Comparison of ENCODE assay signal across 16 cellular contexts in genomic region chr19:48989701-48990291, GRCh38. TPM values are rescaled to one million over a fixed set of nuclear protein-coding genes. Genes with fewer than 3 reads are reported as not detected.
DNase-seq lines count a peak whose midpoint lies in the region; ATAC-seq and TF ChIP-seq lines count a peak whose summit lies in the region.
"Had no signal": no experiment of that assay in that cellular context is flagged by ENCODE, and none has a peak within 500 bp of the region (broad histone marks: within the 10 kb centered on the region; RNA-seq: fewer than 3 reads in every experiment).

No MANE protein-coding gene starts in this region.

- no peaks in the 10 kb centered on the region for H3K9me3 ChIP-seq in CD4-positive, alpha-beta T cell (ENCODE audit: control insufficient read depth, low read length)

- POLR2A ChIA-PET in CD4-positive, alpha-beta T cell (lab: Charles Lee) = no interaction called here

- H3K9me3 Mint-ChIP-seq in CD4-positive, alpha-beta T cell = no peaks in the 10 kb centered on the region
- no peaks in the 10 kb centered on the region for H3K9me3 Mint-ChIP-seq in neural crest cell
- H3K9me3 Mint-ChIP-seq: CD4-positive, alpha-beta memory T cell; stimulated activated naive CD8-positive, alpha-beta T cell treated with anti-CD3 and anti-CD28 coated beads, Interleukin-15, amount 100 ng/mL, for 72 hours had no signal

- CTCF ChIA-PET in CD4-positive, alpha-beta T cell (lab: Charles Lee) = no interaction called here

- peak overlapping the region; percentile 18 for H3K4me3 Mint-ChIP-seq in CD4-positive, alpha-beta T cell
- no peak overlapping the region for H3K4me3 Mint-ChIP-seq in neural crest cell
- H3K4me3 Mint-ChIP-seq: stimulated activated naive CD8-positive, alpha-beta T cell treated with anti-CD3 and anti-CD28 coated beads, Interleukin-15, amount 100 ng/mL, for 72 hours had no signal

- intact Hi-C loops in CD4-positive, alpha-beta T cell (cut with DNase I, micrococcal nuclease) = loop anchor here (5.0 to 10.0 kb wide), 6 partner anchors 138 to 625 kb away; partner anchors contain the start of genes IZUMO1 (in 1 of the 2), SLC17A7 (in 1 of the 2), SYNGR4 (in 1 of the 2) and TMEM143 (in 1 of the 2)

- no peaks in the 10 kb centered on the region for H3K27me3 Mint-ChIP-seq in CD4-positive, alpha-beta T cell
- no peaks in the 10 kb centered on the region for H3K27me3 Mint-ChIP-seq in neural crest cell (ENCODE audit: low read depth)
- H3K27me3 Mint-ChIP-seq: CD4-positive, alpha-beta memory T cell; stimulated activated naive CD8-positive, alpha-beta T cell treated with anti-CD3 and anti-CD28 coated beads, Interleukin-15, amount 100 ng/mL, for 72 hours had no signal

- no peak for TF ChIP-seq CTCF in CD4-positive, alpha-beta T cell (IDR thresholded peaks at IDR 0.05)
- TF ChIP-seq CTCF in neural crest cell (conservative IDR thresholded peaks at IDR 0.05) = no peak

- H3K27ac ChIP-seq in CD4-positive, alpha-beta T cell (ENCODE audit: low read depth, low read length) = no peak overlapping the region

- H3K4me1 Mint-ChIP-seq in CD4-positive, alpha-beta T cell (ENCODE audit: low read depth) = peaks cover 29% of the 10 kb centered on the region
- H3K4me1 Mint-ChIP-seq in neural crest cell = peaks cover 32% of the 10 kb centered on the region

- no peak overlapping the region for H3K27ac Mint-ChIP-seq in CD4-positive, alpha-beta T cell
- peak overlapping the region; percentile 48 for H3K27ac Mint-ChIP-seq in neural crest cell (ENCODE audit: unreplicated experiment)

- H3K36me3 Mint-ChIP-seq in CD4-positive, alpha-beta T cell (ENCODE audit: low read depth) = peaks cover 52% of the 10 kb centered on the region
- peaks cover 4% of the 10 kb centered on the region for H3K36me3 Mint-ChIP-seq in neural crest cell (ENCODE audit: low read depth)

- no peak for DNase-seq in CD4-positive, alpha-beta T cell
- peak; percentile 88 for DNase-seq in LHCN-M2 (ENCODE audit: low read depth)
- DNase-seq in cerebellum (ENCODE audit: low spot score) = peak; percentile 33
- DNase-seq in neural crest cell (ENCODE audit: low read depth, low spot score) = no peak
- DNase-seq in stimulated activated CD4-positive, alpha-beta T cell treated with anti-CD3 and anti-CD28 coated beads, Interleukin-4, amount 100 ng/mL, for 24 hours = no peak
- no peak for DNase-seq in activated CD4-positive, alpha-beta T cell treated with anti-CD3 and anti-CD28 coated beads, Interleukin-2, amount 50 U/mL, for 1 hour
- DNase-seq in RPMI8226 = no peak
- DNase-seq: CD4-positive, alpha-beta memory T cell; effector CD8-positive, alpha-beta T cell; foreskin melanocyte; NK-92 treated with Interleukin-12 subunit alpha and Interleukin-12 subunit beta, amount 100 ng/mL, for 24 hours; stimulated activated naive CD8-positive, alpha-beta T cell treated with anti-CD3 and anti-CD28 coated beads, Interleukin-15, amount 100 ng/mL, for 72 hours had no signal

- no peak for ATAC-seq in CD4-positive, alpha-beta T cell (ENCODE audit: poor library complexity)
- no peak for ATAC-seq in GM18519 (IDR thresholded peaks at IDR 0.05; ENCODE audit: low FRiP score, unreplicated experiment)
- ATAC-seq: stimulated activated naive CD8-positive, alpha-beta T cell treated with anti-CD3 and anti-CD28 coated beads, Interleukin-15, amount 100 ng/mL, for 72 hours had no signal

- no peaks in the 10 kb centered on the region for H3K27me3 ChIP-seq in CD4-positive, alpha-beta T cell (ENCODE audit: control insufficient read depth, insufficient read depth, low read length)

RNA-seq across cellular contexts. Expression of gene GYS1, which starts 3.3 kb away (rescaled TPM):
- total RNA-seq in CD4-positive, alpha-beta T cell = 10 to 100 TPM; 13.2 to 14.1 TPM
- total RNA-seq in LHCN-M2 (2014; rRNA removed) = 78.8 and 80.0 TPM in 2 replicates
- polyA plus RNA-seq in LHCN-M2 (2012) = 133 TPM
- total RNA-seq in cerebellum = 19.0 TPM
- 53.2 and 56.2 TPM in 2 replicates for total RNA-seq in neural crest cell

RNA-seq across cellular contexts. Expression of gene RUVBL2, which starts 3.9 kb away (rescaled TPM):
- 10 to 100 TPM; 10.7 to 12.3 TPM for total RNA-seq in CD4-positive, alpha-beta T cell
- 263 and 300 TPM in 2 replicates for total RNA-seq in LHCN-M2 (2014; rRNA removed)
- polyA plus RNA-seq in LHCN-M2 (2012) = 177 TPM
- total RNA-seq in cerebellum = 59.0 TPM
- total RNA-seq in neural crest cell = 118 and 125 TPM in 2 replicates

RNA-seq across cellular contexts. Expression of gene FTL, which starts 24.7 kb away (rescaled TPM):
- 100 to 1,000 TPM; 616 to 627 TPM for total RNA-seq in CD4-positive, alpha-beta T cell
- total RNA-seq in LHCN-M2 (2014; rRNA removed) (2,158 and 2,177 TPM in 2 replicates), cerebellum (397 TPM), neural crest cell (908 and 1,003 TPM in 2 replicates)
- 8,488 TPM for polyA plus RNA-seq in LHCN-M2 (2012)

RNA-seq across cellular contexts. Expression of gene LHB, which starts 27.1 kb away (rescaled TPM):
- total RNA-seq in CD4-positive, alpha-beta T cell = not detected
- not detected in 2 replicates for total RNA-seq in LHCN-M2 (2014; rRNA removed)
- 0.46 TPM for polyA plus RNA-seq in LHCN-M2 (2012)
- not detected for total RNA-seq in cerebellum
- total RNA-seq in neural crest cell = not detected in 2 replicates
- total RNA-seq: CD4-positive, alpha-beta memory T cell; HT-29 had no signal
- polyA plus RNA-seq: keratinocyte had no signal

RNA-seq across cellular contexts. Expression of gene CGB3, which starts 34.3 kb away (rescaled TPM):
- total RNA-seq in CD4-positive, alpha-beta T cell = not detected
- not detected in 2 replicates for total RNA-seq in LHCN-M2 (2014; rRNA removed)
- 0.34 TPM for polyA plus RNA-seq in LHCN-M2 (2012)
- total RNA-seq in cerebellum = not detected
- not detected in 2 replicates for total RNA-seq in neural crest cell
- total RNA-seq: CD4-positive, alpha-beta memory T cell; HT-29; renal cortical epithelial cell had no signal
- polyA plus RNA-seq: CD4-positive, alpha-beta memory T cell; keratinocyte had no signal

Comparison
In these comparisons a context has a peak if more than half of its experiments do, and no peak if none do; other contexts are left out.
1. DNase-seq: peak in LHCN-M2 (single experiment) and cerebellum (single experiment); none in CD4-positive, alpha-beta T cell (0 of 10), neural crest cell (single experiment), stimulated activated CD4-positive, alpha-beta T cell treated with anti-CD3 and anti-CD28 coated beads, Interleukin-4, amount 100 ng/mL, for 24 hours (single experiment), activated CD4-positive, alpha-beta T cell treated with anti-CD3 and anti-CD28 coated beads, Interleukin-2, amount 50 U/mL, for 1 hour (single experiment) and RPMI8226 (single experiment).